In genomic region chr21:36859744-36860501, GRCh38 we compare ENCODE assay signal across 8 cellular contexts.
A peak's percentile ranks its signal among the peaks of the same experiment; 100 is the strongest.
DNase-seq lines count a peak whose midpoint lies in the region; ATAC-seq and TF ChIP-seq lines count a peak whose summit lies in the region.

No MANE protein-coding gene starts in this region.

- H3K4me1 Mint-ChIP-seq in activated naive CD8-positive, alpha-beta T cell treated with anti-CD3 and anti-CD28 coated beads, Interleukin-2, amount 50 U/mL, for 24 hours = peaks cover 4% of the 10 kb centered on the region

- 41 to 78% methylated on average over 2 to 8 of the region's 8 CpGs for WGBS in transverse colon (ENCODE audit: low coverage in 1 of 2), 2 donors

- no peaks in the 10 kb centered on the region for H3K27me3 Mint-ChIP-seq in activated naive CD8-positive, alpha-beta T cell treated with anti-CD3 and anti-CD28 coated beads, Interleukin-2, amount 50 U/mL, for 24 hours

- no peaks in the 10 kb centered on the region for H3K9me3 Mint-ChIP-seq in activated naive CD8-positive, alpha-beta T cell treated with anti-CD3 and anti-CD28 coated beads, Interleukin-2, amount 50 U/mL, for 24 hours

- TF ChIP-seq CTCF in transverse colon (IDR thresholded peaks at IDR 0.05) = no peak

- intact Hi-C loops in transverse colon (cut with DNase I; ENCODE audit: low total_unique reads) = no loop called here

- no peaks in the 10 kb centered on the region for H3K36me3 ChIP-seq in NT2/D1 (ENCODE audit: insufficient read depth, insufficient read length, low read length)
- H3K36me3 ChIP-seq in transverse colon = no peaks in the 10 kb centered on the region

- H3K4me3 Mint-ChIP-seq in activated naive CD8-positive, alpha-beta T cell treated with anti-CD3 and anti-CD28 coated beads, Interleukin-2, amount 50 U/mL, for 24 hours = no peak overlapping the region

- no peaks in the 10 kb centered on the region for H3K36me3 Mint-ChIP-seq in activated naive CD8-positive, alpha-beta T cell treated with anti-CD3 and anti-CD28 coated beads, Interleukin-2, amount 50 U/mL, for 24 hours (ENCODE audit: low read depth)

- H3K9me3 ChIP-seq in NT2/D1 (ENCODE audit: insufficient read depth, low read length) (no peaks in the 10 kb centered on the region), transverse colon (no peaks in the 10 kb centered on the region)

- no peak for TF ChIP-seq POLR2A in transverse colon (IDR thresholded peaks at IDR 0.05)

- no peak overlapping the region for H3K27ac Mint-ChIP-seq in activated naive CD8-positive, alpha-beta T cell treated with anti-CD3 and anti-CD28 coated beads, Interleukin-2, amount 50 U/mL, for 24 hours

- DNase-seq in activated T-cell treated with anti-CD3 and anti-CD28 coated beads for 24 hours (ENCODE audit: low read depth) = peak; percentile 6
- no peak for DNase-seq in activated T-cell treated with anti-CD3 and anti-CD28 coated beads, Interleukin-2, amount 50 U/mL, for 1 hour
- DNase-seq in NT2/D1 (ENCODE audit: low read depth, low spot score) = peak; percentile 39
- peak; percentile 48 for DNase-seq in activated naive CD8-positive, alpha-beta T cell treated with anti-CD3 and anti-CD28 coated beads, Interleukin-2, amount 50 U/mL, for 24 hours
- peak; percentile 84 for DNase-seq in kidney tubule cell (ENCODE audit: low spot score)
- DNase-seq in transverse colon = peak; percentile 79
- no peak for DNase-seq in cerebellar nuclear complex (lab: John Stamatoyannopoulos, UW)

- no peak overlapping the region for H3K9ac ChIP-seq in NT2/D1 (ENCODE audit: insufficient read length, low read depth)

- no peaks in the 10 kb centered on the region for H3K27me3 ChIP-seq in NT2/D1 (ENCODE audit: insufficient read depth, insufficient read length)
- H3K27me3 ChIP-seq in transverse colon = no peaks in the 10 kb centered on the region

- no peak for TF ChIP-seq EP300 in transverse colon (IDR thresholded peaks at IDR 0.05; ENCODE audit: low read depth)

- H3K4me1 ChIP-seq in NT2/D1 (ENCODE audit: insufficient read depth, insufficient read length) = peaks cover 4% of the 10 kb centered on the region
- H3K4me1 ChIP-seq in transverse colon = peaks cover 0 to 16% (median 3%) of the 10 kb centered on the region in 4 donors

- ATAC-seq in activated naive CD8-positive, alpha-beta T cell treated with anti-CD3 and anti-CD28 coated beads, Interleukin-2, amount 50 U/mL, for 24 hours = peak; percentile 69
- ATAC-seq in HG02623 (IDR thresholded peaks at IDR 0.05; ENCODE audit: unreplicated experiment) = no peak

- H3K27ac ChIP-seq in transverse colon = peak overlapping the region in 2 of 4 donors; percentile 18 to 44

- H3K4me3 ChIP-seq in NT2/D1 (ENCODE audit: insufficient read length, low read depth) (no peak overlapping the region), transverse colon (no peak overlapping the region)

- in situ Hi-C loops in transverse colon (cut with MboI; ENCODE audit: low pct_ligation_motif_present in 1 of 4, low pct_unique_long_range_greater_than_20kb in 1 of 4, low sequenced_read_pairs in 3 of 4) = no loop called here

Comparison
In these comparisons a context has a peak if more than half of its experiments do, and no peak if none do; other contexts are left out.
1. DNase-seq: peak in activated T-cell treated with anti-CD3 and anti-CD28 coated beads for 24 hours (single experiment), NT2/D1 (single experiment), activated naive CD8-positive, alpha-beta T cell treated with anti-CD3 and anti-CD28 coated beads, Interleukin-2, amount 50 U/mL, for 24 hours (single experiment), kidney tubule cell (single experiment) and transverse colon (single experiment); none in activated T-cell treated with anti-CD3 and anti-CD28 coated beads, Interleukin-2, amount 50 U/mL, for 1 hour (single experiment) and cerebellar nuclear complex (0 of 2).